In genomic region chr2:192286093-192286701, GRCh38 we compare ENCODE assay signal across 8 cellular contexts.
DNase-seq lines count a peak whose midpoint lies in the region; ATAC-seq and TF ChIP-seq lines count a peak whose summit lies in the region.

No MANE protein-coding gene starts in this region.

- H3K36me3 ChIP-seq in breast epithelium: no peaks in the 10 kb centered on the region
- H3K36me3 ChIP-seq in MG63: no peaks in the 10 kb centered on the region

- TF ChIP-seq CTCF in MCF 10A (IDR thresholded peaks at IDR 0.05; ENCODE audit: unreplicated experiment): peak; percentile 43
- TF ChIP-seq CTCF in breast epithelium (IDR thresholded peaks at IDR 0.05): no peak
- TF ChIP-seq CTCF in epithelial cell of proximal tubule (conservative IDR thresholded peaks at IDR 0.05; ENCODE audit: low read depth, low read length): peak; percentile 72

- TF ChIP-seq POLR2A in breast epithelium (IDR thresholded peaks at IDR 0.05): no peak

- H3K4me3 ChIP-seq in breast epithelium (no peak overlapping the region), epithelial cell of proximal tubule (ENCODE audit: low read depth, low read length) (no peak overlapping the region), MG63 (no peak overlapping the region)

- H3K9me3 ChIP-seq in breast epithelium (no peaks in the 10 kb centered on the region), MG63 (no peaks in the 10 kb centered on the region)

- H3K9me3 Mint-ChIP-seq in MCF 10A (ENCODE audit: unreplicated experiment): no peaks in the 10 kb centered on the region

- H3K36me3 Mint-ChIP-seq in MCF 10A (ENCODE audit: insufficient read depth, unreplicated experiment): no peaks in the 10 kb centered on the region

- H3K27ac Mint-ChIP-seq in MCF 10A (ENCODE audit: low read depth, unreplicated experiment): no peak overlapping the region

- H3K27ac ChIP-seq in breast epithelium: no peak overlapping the region

- CTCF ChIA-PET in MCF 10A (lab: Yijun Ruan, JAX): interaction anchor here (0.5 to 1.9 kb wide), 13 partner anchors 9 to 473 kb away, joined by 3 to 11 read pairs (median 4); partner anchors contain the start of gene TMEFF2

- no peaks in the 10 kb centered on the region for H3K4me1 Mint-ChIP-seq in MCF 10A (ENCODE audit: insufficient read depth, unreplicated experiment)

- no peaks in the 10 kb centered on the region for H3K4me1 ChIP-seq in breast epithelium

- intact Hi-C loops in MCF 10A (cut with micrococcal nuclease): loop anchor here (1.0 to 10.0 kb wide), 3 partner anchors 96 to 731 kb away; no protein-coding TSS in a partner anchor
- intact Hi-C loops in breast epithelium (cut with DNase I; ENCODE audit: low total_unique reads): no loop called here

- no peak overlapping the region for H3K4me3 Mint-ChIP-seq in MCF 10A (ENCODE audit: unreplicated experiment)

- DNase-seq in MCF 10A (ENCODE audit: unreplicated experiment) (peak; percentile 68), breast epithelium (ENCODE audit: low spot score in 2 of 2) (no peak), NCI-H460 (ENCODE audit: extremely low read depth, low read depth) (peak; percentile 65), epithelial cell of proximal tubule (ENCODE audit: low read depth) (no peak), smooth muscle cell of the brain vasculature (ENCODE audit: low read depth, low spot score) (peak; percentile 29), MG63 (no peak), cerebellar nuclear complex (lab: John Stamatoyannopoulos, UW) (no peak)

- no peaks in the 10 kb centered on the region for H3K27me3 ChIP-seq in breast epithelium
- no peaks in the 10 kb centered on the region for H3K27me3 ChIP-seq in MG63

- ATAC-seq in GM18858 (IDR thresholded peaks at IDR 0.05; ENCODE audit: unreplicated experiment): no peak

- BruUV-seq in MCF 10A (replicated peaks; lab: Mats Ljungman, UMichigan): no TSS peak

- no peaks in the 10 kb centered on the region for H3K27me3 Mint-ChIP-seq in MCF 10A (ENCODE audit: insufficient read depth, unreplicated experiment)

- POLR2A ChIA-PET in MCF 10A (lab: Yijun Ruan, JAX): interaction anchor here (1.1 to 1.3 kb wide), 2 partner anchors 14 to 90 kb away, joined by 3 to 4 read pairs; no protein-coding TSS in a partner anchor

Comparison
In these comparisons a context has a peak if more than half of its experiments do, and no peak if none do; other contexts are left out.
1. DNase-seq: peak in MCF 10A (single experiment), NCI-H460 (single experiment) and smooth muscle cell of the brain vasculature (single experiment); none in breast epithelium (0 of 2), epithelial cell of proximal tubule (single experiment), MG63 (single experiment) and cerebellar nuclear complex (0 of 2).
2. CTCF ChIP-seq: peak in MCF 10A (single experiment) and epithelial cell of proximal tubule (single experiment); none in breast epithelium (0 of 3).